Comparison of ENCODE assay signal across 14 cellular contexts in the genomic region with DNA sequence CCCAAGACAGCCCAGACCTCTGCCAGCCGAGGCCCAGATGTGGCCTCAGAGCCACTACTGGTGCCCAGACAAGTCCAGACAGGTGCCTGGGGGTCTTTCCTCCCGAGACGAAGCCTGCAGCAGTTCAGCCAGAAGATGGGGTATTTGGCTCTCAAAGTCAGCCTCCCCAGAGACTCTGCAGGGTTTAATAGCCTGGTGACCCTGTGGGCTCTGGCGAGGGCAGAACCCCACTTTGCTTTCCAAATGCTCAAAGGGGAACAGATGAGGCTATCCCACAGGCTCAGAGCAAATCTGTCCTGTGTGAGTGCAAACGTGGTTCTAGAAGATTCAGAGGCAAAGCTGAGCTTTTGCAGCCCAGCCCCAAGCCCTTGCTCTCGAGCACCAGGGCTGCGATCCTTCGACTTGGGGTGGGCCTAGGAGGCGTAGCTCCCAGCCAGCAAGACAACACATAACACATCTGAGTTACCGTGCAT.
A peak's percentile ranks its signal among the peaks of the same experiment; 100 is the strongest.
DNase-seq lines count a peak whose midpoint lies in the region; ATAC-seq and TF ChIP-seq lines count a peak whose summit lies in the region.
"Had no signal": no experiment of that assay in that cellular context is flagged by ENCODE, and none has a peak within 500 bp of the region (broad histone marks: within the 10 kb centered on the region; RNA-seq: fewer than 3 reads in every experiment).

No MANE protein-coding gene starts in this region.

- H3K27ac Mint-ChIP-seq in endodermal cell = peak overlapping the region; percentile 66
- no peak overlapping the region for H3K27ac Mint-ChIP-seq in CD4-positive, alpha-beta memory T cell
- H3K27ac Mint-ChIP-seq: activated T-helper 2 cell treated with anti-CD3 and anti-CD28 coated beads, Interferon-gamma antibody, Interleukin-2, Interleukin-4, amounts not matched to agents 10 μg/mL and 5 μg/mL and 100 μg/mL, durations not matched to agents 14 hours and 24 hours and 36 hours had no signal

- peaks cover 0 to 44% (median 14%) of the 10 kb centered on the region in 11 experiments; a peak in 12 of 22 replicates for H4K20me1 ChIP-seq in BLaER1 treated with 17β-estradiol and CSF1 and Interleukin-3, amounts not matched to agents 10 nM and 100 nM
- no peaks in the 10 kb centered on the region for H4K20me1 ChIP-seq in Loucy (ENCODE audit: insufficient read depth, low read length, poor library complexity, severe bottlenecking)

- no peak for TF ChIP-seq CTCF in Loucy (conservative IDR thresholded peaks at IDR 0.05; ENCODE audit: low read length)
- TF ChIP-seq CTCF in endodermal cell (conservative IDR thresholded peaks at IDR 0.05) = no peak
- no peak for TF ChIP-seq CTCF in prostate gland (IDR thresholded peaks at IDR 0.05)

- no peaks in the 10 kb centered on the region for H3K79me2 ChIP-seq in Loucy (ENCODE audit: insufficient read depth, low read length)

- no peaks in the 10 kb centered on the region for H3K27me3 Mint-ChIP-seq in endodermal cell (ENCODE audit: insufficient read depth)
- peaks cover 0 to 1% of the 10 kb centered on the region in 2 donors for H3K27me3 Mint-ChIP-seq in CD4-positive, alpha-beta memory T cell

- H3K9me3 ChIP-seq in BLaER1 treated with 17β-estradiol and CSF1 and Interleukin-3, amounts not matched to agents 10 nM and 100 nM (replicated peaks in 1 of 11) = no peaks in the 10 kb centered on the region
- no peaks in the 10 kb centered on the region for H3K9me3 ChIP-seq in Loucy (ENCODE audit: insufficient read depth, low read depth, low read length)
- H3K9me3 ChIP-seq in endodermal cell (ENCODE audit: control insufficient read depth, low read length) = no peaks in the 10 kb centered on the region
- H3K9me3 ChIP-seq in prostate gland = no peaks in the 10 kb centered on the region
- H3K9me3 ChIP-seq in CD4-positive, alpha-beta memory T cell (ENCODE audit: control insufficient read depth in 1 of 2, low read length in 2 of 2) = no peaks in the 10 kb centered on the region
- H3K9me3 ChIP-seq: upper lobe of right lung had no signal

- peaks cover 59 to 91% (median 71%) of the 10 kb centered on the region in 10 experiments for H3K4me1 ChIP-seq in BLaER1 treated with 17β-estradiol and CSF1 and Interleukin-3, amounts not matched to agents 10 nM and 100 nM
- H3K4me1 ChIP-seq in Loucy (ENCODE audit: insufficient read depth, low read length, poor library complexity, severe bottlenecking) (peaks cover 35% of the 10 kb centered on the region), endodermal cell (ENCODE audit: control insufficient read depth, insufficient read depth, low read length) (peaks cover 16% of the 10 kb centered on the region), prostate gland (replicated peaks) (peaks cover 16% of the 10 kb centered on the region)
- H3K4me1 ChIP-seq in CD4-positive, alpha-beta memory T cell (ENCODE audit: insufficient read depth, low read length) = peaks cover 20% of the 10 kb centered on the region
- H3K4me1 ChIP-seq: upper lobe of right lung had no signal

- CTCF ChIA-PET in CD4-positive, alpha-beta memory T cell (lab: Charles Lee; ENCODE audit: partially characterized antibody) = interaction anchor here (1.4 kb wide), 1 partner anchor 21 kb away, joined by 3 read pairs; no protein-coding TSS in a partner anchor

- H3K4me3 Mint-ChIP-seq in endodermal cell = no peak overlapping the region
- no peak overlapping the region for H3K4me3 Mint-ChIP-seq in CD4-positive, alpha-beta memory T cell

- H3K9ac ChIP-seq in BLaER1 treated with 17β-estradiol and CSF1 and Interleukin-3, amounts not matched to agents 10 nM and 100 nM = peak overlapping the region in 6 of 11 experiments; percentile 4 to 78 (median 30); a peak in 10 of 22 replicates
- H3K9ac ChIP-seq in Loucy (ENCODE audit: low read depth, low read length, poor library complexity, severe bottlenecking) (peak overlapping the region; percentile 54), endodermal cell (ENCODE audit: extremely low read depth, low read length, poor library complexity, severe bottlenecking) (no peak overlapping the region)

- POLR2A ChIA-PET in CD4-positive, alpha-beta memory T cell (lab: Charles Lee; ENCODE audit: partially characterized antibody) = interaction anchor here (3.5 kb wide), 1 partner anchor 21 kb away, joined by 18 read pairs; no protein-coding TSS in a partner anchor

- peaks cover 2% of the 10 kb centered on the region for H3K9me3 Mint-ChIP-seq in endodermal cell
- H3K9me3 Mint-ChIP-seq in CD4-positive, alpha-beta memory T cell = peaks cover 0 to 2% (median 0%) of the 10 kb centered on the region in 8 donors
- H3K9me3 Mint-ChIP-seq: activated T-helper 2 cell treated with anti-CD3 and anti-CD28 coated beads, Interferon-gamma antibody, Interleukin-2, Interleukin-4, amounts not matched to agents 10 μg/mL and 5 μg/mL and 100 μg/mL, durations not matched to agents 14 hours and 24 hours and 36 hours; naive thymus-derived CD8-positive, alpha-beta T cell had no signal

- H3K4me1 Mint-ChIP-seq in endodermal cell = peaks cover 59% of the 10 kb centered on the region
- peaks cover 8 to 27% (median 11%) of the 10 kb centered on the region in 4 donors for H3K4me1 Mint-ChIP-seq in CD4-positive, alpha-beta memory T cell

- DNase-seq in endodermal cell (peak; percentile 61), prostate gland (ENCODE audit: low spot score) (no peak), NCI-H2081 (lab: John Stamatoyannopoulos, UW) (no peak)
- no peak for DNase-seq in CD4-positive, alpha-beta memory T cell
- DNase-seq in central memory CD4-positive, alpha-beta T cell = no peak
- DNase-seq: GF-D8; naive thymus-derived CD8-positive, alpha-beta T cell; NCI-H1694; OCI-M1; upper lobe of right lung had no signal

- H2AFZ ChIP-seq in Loucy (ENCODE audit: low read length) = peak overlapping the region; percentile 49; the same call in 1 of the 2 replicates

- no peak for TF ChIP-seq POLR2A in prostate gland (IDR thresholded peaks at IDR 0.05)

- peaks cover 30 to 47% (median 36%) of the 10 kb centered on the region in 11 experiments for H3K27me3 ChIP-seq in BLaER1 treated with 17β-estradiol and CSF1 and Interleukin-3, amounts not matched to agents 10 nM and 100 nM
- no peaks in the 10 kb centered on the region for H3K27me3 ChIP-seq in Loucy (ENCODE audit: insufficient read depth, low read length, poor library complexity, severe bottlenecking)
- no peaks in the 10 kb centered on the region for H3K27me3 ChIP-seq in endodermal cell (ENCODE audit: control insufficient read depth, insufficient read depth, low read length, poor library complexity, severe bottlenecking)
- no peaks in the 10 kb centered on the region for H3K27me3 ChIP-seq in prostate gland (replicated peaks; ENCODE audit: insufficient read depth)
- H3K27me3 ChIP-seq in CD4-positive, alpha-beta memory T cell (ENCODE audit: insufficient read depth, low read length) = peaks cover 10% of the 10 kb centered on the region

- WGBS in endodermal cell (ENCODE audit: insufficient coverage in 1 of 2, insufficient read length in 1 of 2), 2 experiments = 58 to 75% methylated on average over 3 to 10 of the region's 10 CpGs
- 51% methylated on average over 10 of the region's 10 CpGs for WGBS in prostate gland

- peak overlapping the region in 6 of 11 experiments; percentile 28 to 89 (median 77); a peak in 9 of 22 replicates for H3K27ac ChIP-seq in BLaER1 treated with 17β-estradiol and CSF1 and Interleukin-3, amounts not matched to agents 10 nM and 100 nM
- H3K27ac ChIP-seq in endodermal cell (ENCODE audit: low read depth, low read length) = no peak overlapping the region
- peak overlapping the region; percentile 34 to 59 for H3K27ac ChIP-seq in prostate gland
- H3K27ac ChIP-seq in CD4-positive, alpha-beta memory T cell (ENCODE audit: low read depth, low read length) = no peak overlapping the region
- H3K27ac ChIP-seq: upper lobe of right lung had no signal

- peaks cover 2% of the 10 kb centered on the region for H3K36me3 Mint-ChIP-seq in endodermal cell (ENCODE audit: low read depth)
- no peaks in the 10 kb centered on the region for H3K36me3 Mint-ChIP-seq in CD4-positive, alpha-beta memory T cell
- H3K36me3 Mint-ChIP-seq: naive thymus-derived CD8-positive, alpha-beta T cell had no signal

- peak overlapping the region; percentile 74 to 95 (median 91) for H3K4me2 ChIP-seq in BLaER1 treated with 17β-estradiol and CSF1 and Interleukin-3, amounts not matched to agents 10 nM and 100 nM
- H3K4me2 ChIP-seq in Loucy (ENCODE audit: low read depth, low read length, poor library complexity, severe bottlenecking) = no peak overlapping the region

- no peak overlapping the region for H3K4me3 ChIP-seq in BLaER1 treated with 17β-estradiol and CSF1 and Interleukin-3, amounts not matched to agents 10 nM and 100 nM
- H3K4me3 ChIP-seq in Loucy (ENCODE audit: low read length, poor library complexity, severe bottlenecking) (no peak overlapping the region), endodermal cell (ENCODE audit: low read length) (no peak overlapping the region), prostate gland (no peak overlapping the region)
- H3K4me3 ChIP-seq in CD4-positive, alpha-beta memory T cell (ENCODE audit: low read length in 2 of 2) = no peak overlapping the region
- H3K4me3 ChIP-seq: upper lobe of right lung had no signal

- ATAC-seq in HG03469 (IDR thresholded peaks at IDR 0.05; ENCODE audit: unreplicated experiment) = no peak
- ATAC-seq: naive thymus-derived CD8-positive, alpha-beta T cell; upper lobe of right lung had no signal

- H3K9me2 ChIP-seq in Loucy (replicated peaks; ENCODE audit: low read depth, low read length) = no peaks in the 10 kb centered on the region

- no peaks in the 10 kb centered on the region for H3F3A ChIP-seq in Loucy (ENCODE audit: low read depth)

- no peaks in the 10 kb centered on the region for H3K36me3 ChIP-seq in BLaER1 treated with 17β-estradiol and CSF1 and Interleukin-3, amounts not matched to agents 10 nM and 100 nM
- no peaks in the 10 kb centered on the region for H3K36me3 ChIP-seq in Loucy (ENCODE audit: insufficient read depth, low read length)
- H3K36me3 ChIP-seq in endodermal cell (ENCODE audit: control insufficient read depth, insufficient read depth, low read length) = peaks cover 7% of the 10 kb centered on the region
- no peaks in the 10 kb centered on the region for H3K36me3 ChIP-seq in prostate gland
- H3K36me3 ChIP-seq in CD4-positive, alpha-beta memory T cell (ENCODE audit: insufficient read depth, low read length) = no peaks in the 10 kb centered on the region
- H3K36me3 ChIP-seq: upper lobe of right lung had no signal

- intact Hi-C loops in prostate gland (cut with DNase I) = no loop called here
- intact Hi-C loops in CD4-positive, alpha-beta memory T cell (cut with micrococcal nuclease) = no loop called here

Comparison
In these comparisons a context has a peak if more than half of its experiments do, and no peak if none do; other contexts are left out.
1. H3K27ac ChIP-seq: peak in BLaER1 treated with 17β-estradiol and CSF1 and Interleukin-3, amounts not matched to agents 10 nM and 100 nM (6 of 11) and prostate gland (2 of 2); none in endodermal cell (single experiment) and CD4-positive, alpha-beta memory T cell (single experiment).